In the genomic region with DNA sequence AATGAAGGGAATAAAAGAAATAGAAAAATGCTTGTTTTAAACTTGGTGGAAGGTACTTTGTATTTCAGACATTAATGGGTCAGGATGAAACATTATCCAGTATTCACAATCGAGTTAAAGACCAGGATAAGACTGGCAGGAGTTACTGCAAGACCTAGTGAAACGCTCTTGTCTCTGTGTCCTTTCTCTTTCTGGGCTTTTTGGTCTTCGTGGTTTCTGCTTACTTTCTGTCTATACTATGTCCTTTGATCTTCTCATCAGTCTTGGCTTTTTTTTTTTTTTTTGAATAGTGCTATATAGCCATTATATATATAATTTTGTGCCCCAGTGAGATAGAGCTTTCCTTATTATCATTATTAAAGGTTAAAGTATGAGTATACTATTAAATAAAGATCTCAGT, we compare ENCODE assay signal across 1 cellular context.
TF ChIP-seq lines count a peak whose summit lies in the region.

No MANE protein-coding gene starts in this region.

TF ChIP-seq in GM23338, 12 proteins besides CTCF, POLR2A, EP300 and RAD21 (continued from another document):
- TF ChIP-seq ETS1 (IDR thresholded peaks at IDR 0.05) = no peak
- TF ChIP-seq POLR2AphosphoS5 (IDR thresholded peaks at IDR 0.05; ENCODE audit: low read depth) = no peak
- no peak for TF ChIP-seq JUNB (IDR thresholded peaks at IDR 0.05; ENCODE audit: unreplicated experiment)
- TF ChIP-seq CREB1 (CRISPR knock-in tag; IDR thresholded peaks at IDR 0.05; ENCODE audit: low read depth) = no peak
- no peak for TF ChIP-seq ZNF462 (CRISPR knock-in tag; IDR thresholded peaks at IDR 0.05)
- TF ChIP-seq REST (IDR thresholded peaks at IDR 0.05; ENCODE audit: unreplicated experiment) = no peak
- TF ChIP-seq EZH2phosphoT487 (IDR thresholded peaks at IDR 0.05; ENCODE audit: unreplicated experiment) = no peak
- no peak for TF ChIP-seq ZNF331 (CRISPR knock-in tag; IDR thresholded peaks at IDR 0.05; ENCODE audit: low read depth)
- TF ChIP-seq ZNF114 (CRISPR knock-in tag; IDR thresholded peaks at IDR 0.05) = no peak
- no peak for TF ChIP-seq NANOG (IDR thresholded peaks at IDR 0.05; ENCODE audit: borderline replicate concordance)
- no peak for TF ChIP-seq STAT1 (IDR thresholded peaks at IDR 0.05; ENCODE audit: unreplicated experiment)
TF ChIP-seq in GM23338: peak in this region for 0.
